ENCODE assay signal across 20 cellular contexts in the genomic region with DNA sequence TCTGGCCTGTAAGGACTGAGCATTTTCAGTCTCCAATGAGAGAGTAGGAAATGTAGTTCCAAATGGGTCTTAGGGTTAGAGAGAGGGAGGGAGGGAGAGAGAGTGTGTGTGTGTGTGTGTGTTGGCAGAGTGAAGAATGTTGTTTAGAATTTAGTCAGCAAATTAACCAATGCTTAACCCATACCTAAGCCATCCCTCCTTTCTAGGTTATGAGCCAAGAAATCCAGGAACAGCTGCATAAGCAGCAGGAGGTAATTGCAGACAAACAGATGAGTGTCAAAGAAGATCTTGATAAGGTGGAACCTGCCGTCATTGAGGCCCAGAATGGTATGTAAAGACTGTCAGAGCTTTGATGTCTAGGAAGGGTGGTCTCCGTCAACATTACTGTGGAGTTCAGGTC. TPM values are rescaled to one million over a fixed set of nuclear protein-coding genes. Genes with fewer than 3 reads are reported as not detected.
DNase-seq lines count a peak whose midpoint lies in the region; ATAC-seq and TF ChIP-seq lines count a peak whose summit lies in the region.
"Had no signal": no experiment of that assay in that cellular context is flagged by ENCODE, and none has a peak within 500 bp of the region (broad histone marks: within the 10 kb centered on the region; RNA-seq: fewer than 3 reads in every experiment).

No MANE protein-coding gene starts in this region.

- H3K27ac Mint-ChIP-seq in activated T-cell treated with anti-CD3 and anti-CD28 coated beads, Interleukin-2, amount 50 U/mL, for 72 hours = peak overlapping the region; percentile 76
- no peak overlapping the region for H3K27ac Mint-ChIP-seq in activated T-helper 2 cell treated with anti-CD3 and anti-CD28 coated beads, Interferon-gamma antibody, Interleukin-2, Interleukin-4, amounts not matched to agents 10 μg/mL and 5 μg/mL and 100 μg/mL, durations not matched to agents 14 hours and 24 hours and 36 hours
- H3K27ac Mint-ChIP-seq: activated CD4-positive, alpha-beta T cell treated with anti-CD3 and anti-CD28 coated beads, Interleukin-2, amount 10 ng/mL, durations not matched to agents 7 days and 5 days had no signal

- H3K9me3 Mint-ChIP-seq in activated T-cell treated with anti-CD3 and anti-CD28 coated beads, Interleukin-2, amount 50 U/mL, for 72 hours = no peaks in the 10 kb centered on the region
- no peaks in the 10 kb centered on the region for H3K9me3 Mint-ChIP-seq in activated T-helper 2 cell treated with anti-CD3 and anti-CD28 coated beads, Interferon-gamma antibody, Interleukin-2, Interleukin-4, amounts not matched to agents 10 μg/mL and 5 μg/mL and 100 μg/mL, durations not matched to agents 14 hours and 24 hours and 36 hours
- H3K9me3 Mint-ChIP-seq: activated CD4-positive, alpha-beta T cell treated with anti-CD3 and anti-CD28 coated beads, Interleukin-2, amount 10 ng/mL, durations not matched to agents 7 days and 5 days had no signal

- DNase-seq in activated T-cell treated with anti-CD3 and anti-CD28 coated beads, Interleukin-2, amount 50 U/mL, for 72 hours = no peak
- DNase-seq in activated T-cell treated with anti-CD3 and anti-CD28 coated beads for 4 hours (no peak), M059J (ENCODE audit: low read depth) (peak; percentile 4), astrocyte of the spinal cord (ENCODE audit: low read depth, low spot score) (peak; percentile 90), non-pigmented ciliary epithelial cell (ENCODE audit: low read depth) (peak; percentile 86), NCI-H146 (lab: John Stamatoyannopoulos, UW) (no peak)
- DNase-seq in activated T-helper 2 cell treated with anti-CD3 and anti-CD28 coated beads, Interferon-gamma antibody, Interleukin-2, Interleukin-4, amounts not matched to agents 10 μg/mL and 5 μg/mL and 100 μg/mL, durations not matched to agents 14 hours and 24 hours and 36 hours (ENCODE audit: low spot score) = no peak
- no peak for DNase-seq in activated CD4-positive, alpha-beta T cell treated with anti-CD3 and anti-CD28 coated beads for 4 hours
- DNase-seq: activated CD4-positive, alpha-beta T cell treated with anti-CD3 and anti-CD28 coated beads, Interleukin-2, amount 10 ng/mL, durations not matched to agents 7 days and 5 days; activated gamma-delta T cell treated with Interleukin-2 at 50 U/mL for 16 hours; AML-193; colonic mucosa; DMS79 treated with DMSO at 0.1 percent for 48 hours; gastrocnemius medialis; islet precursor cell; Karpas-422; Peyer's patch; stimulated activated CD4-positive, alpha-beta T cell treated with anti-CD3 and anti-CD28 coated beads, Interleukin-1b, Interleukin-23, amount 100 ng/mL, for 48 hours had no signal

- no peaks in the 10 kb centered on the region for H3K27me3 Mint-ChIP-seq in activated T-cell treated with anti-CD3 and anti-CD28 coated beads, Interleukin-2, amount 50 U/mL, for 72 hours (ENCODE audit: low read depth)
- H3K27me3 Mint-ChIP-seq in activated T-helper 2 cell treated with anti-CD3 and anti-CD28 coated beads, Interferon-gamma antibody, Interleukin-2, Interleukin-4, amounts not matched to agents 10 μg/mL and 5 μg/mL and 100 μg/mL, durations not matched to agents 14 hours and 24 hours and 36 hours (ENCODE audit: low read depth) = no peaks in the 10 kb centered on the region
- H3K27me3 Mint-ChIP-seq: activated CD4-positive, alpha-beta T cell treated with anti-CD3 and anti-CD28 coated beads, Interleukin-2, amount 10 ng/mL, durations not matched to agents 7 days and 5 days had no signal

- no peak for TF ChIP-seq CTCF in astrocyte of the spinal cord (IDR thresholded peaks at IDR 0.05; ENCODE audit: low read depth, low read length)

- no peak overlapping the region for H3K4me3 ChIP-seq in astrocyte of the spinal cord (ENCODE audit: low read depth, low read length)
- H3K4me3 ChIP-seq: colonic mucosa, gastrocnemius medialis, Peyer's patch, prostate gland, vagina had no signal

- H3K4me3 Mint-ChIP-seq in activated T-cell treated with anti-CD3 and anti-CD28 coated beads, Interleukin-2, amount 50 U/mL, for 72 hours = no peak overlapping the region
- H3K4me3 Mint-ChIP-seq in activated T-helper 2 cell treated with anti-CD3 and anti-CD28 coated beads, Interferon-gamma antibody, Interleukin-2, Interleukin-4, amounts not matched to agents 10 μg/mL and 5 μg/mL and 100 μg/mL, durations not matched to agents 14 hours and 24 hours and 36 hours (ENCODE audit: low read depth) = no peak overlapping the region
- H3K4me3 Mint-ChIP-seq: activated CD4-positive, alpha-beta T cell treated with anti-CD3 and anti-CD28 coated beads, Interleukin-2, amount 10 ng/mL, durations not matched to agents 7 days and 5 days had no signal

- in situ Hi-C loops in astrocyte of the spinal cord (cut with HindIII; ENCODE audit: low sequenced_read_pairs) = no loop called here

- no peaks in the 10 kb centered on the region for H3K4me1 Mint-ChIP-seq in activated T-cell treated with anti-CD3 and anti-CD28 coated beads, Interleukin-2, amount 50 U/mL, for 72 hours (ENCODE audit: low read depth)
- no peaks in the 10 kb centered on the region for H3K4me1 Mint-ChIP-seq in activated T-helper 2 cell treated with anti-CD3 and anti-CD28 coated beads, Interferon-gamma antibody, Interleukin-2, Interleukin-4, amounts not matched to agents 10 μg/mL and 5 μg/mL and 100 μg/mL, durations not matched to agents 14 hours and 24 hours and 36 hours (ENCODE audit: low read depth)

- intact Hi-C loops in activated T-helper 2 cell treated with anti-CD3 and anti-CD28 coated beads, Interferon-gamma antibody, Interleukin-2, Interleukin-4, amounts not matched to agents 10 μg/mL and 5 μg/mL and 100 μg/mL, durations not matched to agents 14 hours and 24 hours and 36 hours (cut with micrococcal nuclease) = no loop called here

- H3K36me3 Mint-ChIP-seq in activated T-cell treated with anti-CD3 and anti-CD28 coated beads, Interleukin-2, amount 50 U/mL, for 72 hours (ENCODE audit: insufficient read depth in 2 of 2) = peaks cover 36 to 52% of the 10 kb centered on the region in 2 donors
- peaks cover 69% of the 10 kb centered on the region for H3K36me3 Mint-ChIP-seq in activated T-helper 2 cell treated with anti-CD3 and anti-CD28 coated beads, Interferon-gamma antibody, Interleukin-2, Interleukin-4, amounts not matched to agents 10 μg/mL and 5 μg/mL and 100 μg/mL, durations not matched to agents 14 hours and 24 hours and 36 hours (ENCODE audit: low read depth)

- no peak for ATAC-seq in activated T-cell treated with anti-CD3 and anti-CD28 coated beads, Interleukin-2, amount 50 U/mL, for 72 hours (replicated peaks in 1 of 2)
- ATAC-seq: gastrocnemius medialis had no signal

RNA-seq across cellular contexts. Expression of a gene that starts 56.9 kb away (rescaled TPM):
- 100 to 1,000 TPM; 353 to 377 TPM for total RNA-seq in activated T-cell treated with anti-CD3 and anti-CD28 coated beads, Interleukin-2, amount 50 U/mL, for 72 hours
- 355 and 816 TPM in 2 replicates for total RNA-seq in M059J (2014; rRNA removed; shearing (Covaris generic))
- total RNA-seq in activated T-helper 2 cell treated with anti-CD3 and anti-CD28 coated beads, Interferon-gamma antibody, Interleukin-2, Interleukin-4, amounts not matched to agents 10 μg/mL and 5 μg/mL and 100 μg/mL, durations not matched to agents 14 hours and 24 hours and 36 hours = 995 and 1,017 TPM in 2 replicates

Comparison
In these comparisons a context has a peak if more than half of its experiments do, and no peak if none do; other contexts are left out.
1. DNase-seq: peak in M059J (single experiment), astrocyte of the spinal cord (single experiment) and non-pigmented ciliary epithelial cell (single experiment); none in activated T-cell treated with anti-CD3 and anti-CD28 coated beads, Interleukin-2, amount 50 U/mL, for 72 hours (0 of 2), activated T-cell treated with anti-CD3 and anti-CD28 coated beads for 4 hours (single experiment), activated T-helper 2 cell treated with anti-CD3 and anti-CD28 coated beads, Interferon-gamma antibody, Interleukin-2, Interleukin-4, amounts not matched to agents 10 μg/mL and 5 μg/mL and 100 μg/mL, durations not matched to agents 14 hours and 24 hours and 36 hours (single experiment), activated CD4-positive, alpha-beta T cell treated with anti-CD3 and anti-CD28 coated beads for 4 hours (0 of 2) and NCI-H146 (single experiment).